ENCODE assay signal across 29 cellular contexts in the genomic region with DNA sequence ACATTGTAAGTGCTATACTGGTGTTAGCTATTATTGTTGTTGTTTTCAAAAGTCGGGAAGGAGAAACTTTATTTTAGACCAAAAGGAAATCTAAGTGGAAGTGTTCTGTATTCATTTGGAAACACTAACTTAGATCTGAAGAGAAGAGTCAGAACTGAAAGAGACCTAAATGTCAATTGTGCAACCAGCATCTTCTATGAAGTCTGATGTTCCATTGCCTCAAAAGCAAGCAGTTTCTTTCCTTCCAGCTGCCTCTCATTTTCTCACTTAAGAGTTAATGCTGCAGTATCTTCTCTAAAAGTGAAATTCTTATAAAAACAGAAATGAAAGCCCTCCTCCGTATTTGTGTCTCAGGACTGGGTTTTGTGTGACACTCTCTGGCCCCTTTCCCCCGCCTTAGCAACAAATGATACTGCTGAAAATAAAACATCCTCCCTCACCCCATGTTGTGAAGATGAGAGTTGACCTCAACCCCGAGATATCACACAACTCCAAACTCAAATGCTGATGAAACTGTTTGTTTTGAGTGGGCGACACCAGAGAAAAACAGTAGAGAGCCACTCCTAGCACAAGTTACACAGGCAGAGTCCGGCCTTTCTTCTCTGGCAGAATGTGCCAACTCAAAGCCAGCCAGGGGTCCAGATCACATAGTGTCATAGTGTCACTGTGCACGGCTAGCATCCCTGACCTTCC. TPM values are rescaled to one million over a fixed set of nuclear protein-coding genes. Genes with fewer than 3 reads are reported as not detected.
DNase-seq lines count a peak whose midpoint lies in the region; ATAC-seq, FAIRE-seq and TF ChIP-seq lines count a peak whose summit lies in the region.
"Had no signal": no experiment of that assay in that cellular context is flagged by ENCODE, and none has a peak within 500 bp of the region (broad histone marks: within the 10 kb centered on the region; RNA-seq: fewer than 3 reads in every experiment).

No MANE protein-coding gene starts in this region.

- no peaks in the 10 kb centered on the region for H3K9me3 Mint-ChIP-seq in stimulated activated naive CD8-positive, alpha-beta T cell treated with anti-CD3 and anti-CD28 coated beads, Interleukin-15, amount 100 ng/mL, for 72 hours
- no peaks in the 10 kb centered on the region for H3K9me3 Mint-ChIP-seq in activated T-helper 2 cell treated with anti-CD3 and anti-CD28 coated beads, Interferon-gamma antibody, Interleukin-2, Interleukin-4, amounts not matched to agents 10 μg/mL and 5 μg/mL and 100 μg/mL, durations not matched to agents 14 hours and 24 hours and 36 hours
- H3K9me3 Mint-ChIP-seq in type B pancreatic cell: no peaks in the 10 kb centered on the region
- H3K9me3 Mint-ChIP-seq: activated naive CD8-positive, alpha-beta T cell treated with anti-CD3 and anti-CD28 coated beads, Interleukin-2, amount 10 ng/mL, durations not matched to agents 7 days and 5 days had no signal

- TF ChIP-seq POLR2A in HepG2 (IDR thresholded peaks at IDR 0.05; ENCODE audit: insufficient read depth in 1 of 2, low read depth in 2 of 2, low read length in 2 of 2): no peak
- TF ChIP-seq POLR2A in stomach (IDR thresholded peaks at IDR 0.05): no peak

- H3K79me2 ChIP-seq in HepG2 (ENCODE audit: insufficient read depth, low read length): no peaks in the 10 kb centered on the region

- TF ChIP-seq CTCF in HepG2 (CRISPR knock-in tag; IDR thresholded peaks at IDR 0.05) (no peak), type B pancreatic cell (conservative IDR thresholded peaks at IDR 0.05) (no peak), stomach (IDR thresholded peaks at IDR 0.05) (no peak)

- H3K36me3 ChIP-seq in HepG2 (replicated peaks in 1 of 2; ENCODE audit: control insufficient read depth in 1 of 2, insufficient read depth in 2 of 2, low read length in 2 of 2) (no peaks in the 10 kb centered on the region), stomach (no peaks in the 10 kb centered on the region)
- H3K36me3 ChIP-seq: BLaER1 treated with 17β-estradiol and CSF1 and Interleukin-3, amounts not matched to agents 10 nM and 100 nM; HAP-1; left ventricle myocardium inferior; thyroid gland; WERI-Rb-1 had no signal

- intact Hi-C loops in activated T-helper 2 cell treated with anti-CD3 and anti-CD28 coated beads, Interferon-gamma antibody, Interleukin-2, Interleukin-4, amounts not matched to agents 10 μg/mL and 5 μg/mL and 100 μg/mL, durations not matched to agents 14 hours and 24 hours and 36 hours (cut with micrococcal nuclease): no loop called here
- intact Hi-C loops in HepG2 (cut with micrococcal nuclease; ENCODE audit: unreplicated experiment) (no loop called here), stomach (cut with DNase I; ENCODE audit: low total_unique reads) (no loop called here)

- no peak for TF ChIP-seq RAD21 in HepG2 (CRISPR knock-in tag; IDR thresholded peaks at IDR 0.05)

- DNase-seq in stimulated activated naive CD8-positive, alpha-beta T cell treated with anti-CD3 and anti-CD28 coated beads, Interleukin-15, amount 100 ng/mL, for 72 hours: no peak
- no peak for DNase-seq in stimulated activated naive CD8-positive, alpha-beta T cell treated with anti-CD3 and anti-CD28 coated beads, Interleukin-15, Interleukin-2, amounts not matched to agents 100 U/mL and 50 U/mL, for 24 hours
- DNase-seq in activated T-helper 2 cell treated with anti-CD3 and anti-CD28 coated beads, Interferon-gamma antibody, Interleukin-2, Interleukin-4, amounts not matched to agents 10 μg/mL and 5 μg/mL and 100 μg/mL, durations not matched to agents 14 hours and 24 hours and 36 hours (ENCODE audit: low spot score): no peak
- DNase-seq in HepG2 (ENCODE audit: low spot score): no peak
- DNase-seq in type B pancreatic cell (ENCODE audit: extremely low spot score, unreplicated experiment): no peak
- DNase-seq in COLO668 (lab: John Stamatoyannopoulos, UW; ENCODE audit: unreplicated experiment): no peak
- DNase-seq in stomach: no peak
- DNase-seq: activated CD8-positive, alpha-beta memory T cell treated with anti-CD3 and anti-CD28 coated beads for 24 hours; activated naive CD8-positive, alpha-beta T cell treated with anti-CD3 and anti-CD28 coated beads, Interleukin-2, amount 10 ng/mL, durations not matched to agents 7 days and 5 days; activated T-cell treated with anti-CD3 and anti-CD28 coated beads, Interleukin-2, amount 50 U/mL, for 48 hours; body of pancreas; head of caudate nucleus; left ventricle myocardium inferior; mucosa of descending colon; NCI-H1092; NCI-H2029; occipital lobe; T-helper 17 cell; thyroid gland; WERI-Rb-1 had no signal

- H3K27me3 Mint-ChIP-seq in stimulated activated naive CD8-positive, alpha-beta T cell treated with anti-CD3 and anti-CD28 coated beads, Interleukin-15, amount 100 ng/mL, for 72 hours: peaks cover 7% of the 10 kb centered on the region
- no peaks in the 10 kb centered on the region for H3K27me3 Mint-ChIP-seq in activated T-helper 2 cell treated with anti-CD3 and anti-CD28 coated beads, Interferon-gamma antibody, Interleukin-2, Interleukin-4, amounts not matched to agents 10 μg/mL and 5 μg/mL and 100 μg/mL, durations not matched to agents 14 hours and 24 hours and 36 hours (ENCODE audit: low read depth)
- peaks cover 4% of the 10 kb centered on the region for H3K27me3 Mint-ChIP-seq in type B pancreatic cell

- H3K4me1 ChIP-seq in HepG2 (ENCODE audit: insufficient read depth, low read length): no peaks in the 10 kb centered on the region
- no peaks in the 10 kb centered on the region for H3K4me1 ChIP-seq in stomach
- H3K4me1 ChIP-seq: body of pancreas, HAP-1, left ventricle myocardium inferior, thyroid gland had no signal

- H4K20me1 ChIP-seq in HepG2 (ENCODE audit: insufficient read depth, low read length): no peaks in the 10 kb centered on the region
- H4K20me1 ChIP-seq: BLaER1 treated with 17β-estradiol and CSF1 and Interleukin-3, amounts not matched to agents 10 nM and 100 nM had no signal

- no peak overlapping the region for H3K4me2 ChIP-seq in HepG2 (ENCODE audit: low read depth, low read length)

- CTCF ChIA-PET in HepG2 (lab: Yijun Ruan, JAX; ENCODE audit: low intra/inter-chr PET ratio, low total read pairs): no interaction called here

- peaks cover 7% of the 10 kb centered on the region for H3K4me1 Mint-ChIP-seq in stimulated activated naive CD8-positive, alpha-beta T cell treated with anti-CD3 and anti-CD28 coated beads, Interleukin-15, amount 100 ng/mL, for 72 hours
- H3K4me1 Mint-ChIP-seq in activated T-helper 2 cell treated with anti-CD3 and anti-CD28 coated beads, Interferon-gamma antibody, Interleukin-2, Interleukin-4, amounts not matched to agents 10 μg/mL and 5 μg/mL and 100 μg/mL, durations not matched to agents 14 hours and 24 hours and 36 hours (ENCODE audit: low read depth): peaks cover 5% of the 10 kb centered on the region
- peaks cover 12% of the 10 kb centered on the region for H3K4me1 Mint-ChIP-seq in type B pancreatic cell (ENCODE audit: unreplicated experiment)

- no peaks in the 10 kb centered on the region for H3K9me3 ChIP-seq in HepG2 (ENCODE audit: low read length)
- no peaks in the 10 kb centered on the region for H3K9me3 ChIP-seq in stomach
- H3K9me3 ChIP-seq: BLaER1 treated with 17β-estradiol and CSF1 and Interleukin-3, amounts not matched to agents 10 nM and 100 nM; body of pancreas; HAP-1; left ventricle myocardium inferior; mucosa of descending colon; thyroid gland had no signal

- ATAC-seq in stimulated activated naive CD8-positive, alpha-beta T cell treated with anti-CD3 and anti-CD28 coated beads, Interleukin-15, amount 100 ng/mL, for 72 hours: no peak
- no peak for ATAC-seq in stimulated activated naive CD8-positive, alpha-beta T cell treated with anti-CD3 and anti-CD28 coated beads, Interleukin-15, Interleukin-2, amounts not matched to agents 100 U/mL and 50 U/mL, for 24 hours
- ATAC-seq in HepG2: peak; percentile 52; the same call in 2 of the 3 replicates
- no peak for ATAC-seq in GM19023 (IDR thresholded peaks at IDR 0.05; ENCODE audit: unreplicated experiment)
- ATAC-seq: body of pancreas, mucosa of descending colon, sciatic nerve, T-helper 17 cell had no signal

- WGBS in HepG2 (ENCODE audit: low lambda C conversion rate): 34% methylated on average over 6 of the region's 7 CpGs
- 64 to 79% (median 69%) methylated on average over 7 of the region's 7 CpGs for WGBS in stomach, 5 donors

- in situ Hi-C loops in HepG2 (cut with HindIII; ENCODE audit: extremely low pct_ligation_motif_present, low pct_unique_long_range_greater_than_20kb): no loop called here

- H3K27me3 ChIP-seq in HepG2 (ENCODE audit: control insufficient read depth in 1 of 2, insufficient read depth in 2 of 2, low read length in 2 of 2) (peaks cover 0 to 8% of the 10 kb centered on the region in 2 experiments; a peak in 2 of 5 replicates), stomach (no peaks in the 10 kb centered on the region)
- H3K27me3 ChIP-seq: BLaER1 treated with 17β-estradiol and CSF1 and Interleukin-3, amounts not matched to agents 10 nM and 100 nM; body of pancreas; thyroid gland had no signal

- no peak overlapping the region for H3K9ac ChIP-seq in HepG2 (ENCODE audit: insufficient read depth, low read depth, low read length)
- H3K9ac ChIP-seq: BLaER1 treated with 17β-estradiol and CSF1 and Interleukin-3, amounts not matched to agents 10 nM and 100 nM had no signal

- BruUV-seq in HepG2 (replicated peaks; lab: Mats Ljungman, UMichigan): no TSS peak

- no peak for FAIRE-seq in HepG2 (lab: Jason Lieb, UNC)
- FAIRE-seq: colon, D721Med, endothelial cell of umbilical vein had no signal

- POLR2A ChIA-PET in HepG2 (lab: Yijun Ruan, JAX): no interaction called here

- H3K4me3 ChIP-seq in HepG2 (replicated peaks in 1 of 3; ENCODE audit: insufficient read depth in 1 of 3, low read depth in 2 of 3, low read length in 3 of 3) (no peak overlapping the region), stomach (no peak overlapping the region)
- H3K4me3 ChIP-seq: BLaER1 treated with 17β-estradiol and CSF1 and Interleukin-3, amounts not matched to agents 10 nM and 100 nM; body of pancreas; HAP-1; left ventricle myocardium inferior; mucosa of descending colon; thyroid gland had no signal

- H3K4me3 Mint-ChIP-seq in stimulated activated naive CD8-positive, alpha-beta T cell treated with anti-CD3 and anti-CD28 coated beads, Interleukin-15, amount 100 ng/mL, for 72 hours: no peak overlapping the region
- H3K4me3 Mint-ChIP-seq in activated T-helper 2 cell treated with anti-CD3 and anti-CD28 coated beads, Interferon-gamma antibody, Interleukin-2, Interleukin-4, amounts not matched to agents 10 μg/mL and 5 μg/mL and 100 μg/mL, durations not matched to agents 14 hours and 24 hours and 36 hours (ENCODE audit: low read depth): no peak overlapping the region
- H3K4me3 Mint-ChIP-seq in type B pancreatic cell: no peak overlapping the region
- H3K4me3 Mint-ChIP-seq: activated naive CD8-positive, alpha-beta T cell treated with anti-CD3 and anti-CD28 coated beads, Interleukin-2, amount 10 ng/mL, durations not matched to agents 7 days and 5 days; T-helper 17 cell had no signal

- H3K27ac Mint-ChIP-seq in stimulated activated naive CD8-positive, alpha-beta T cell treated with anti-CD3 and anti-CD28 coated beads, Interleukin-15, amount 100 ng/mL, for 72 hours: peak overlapping the region; percentile 3 to 81
- H3K27ac Mint-ChIP-seq in activated T-helper 2 cell treated with anti-CD3 and anti-CD28 coated beads, Interferon-gamma antibody, Interleukin-2, Interleukin-4, amounts not matched to agents 10 μg/mL and 5 μg/mL and 100 μg/mL, durations not matched to agents 14 hours and 24 hours and 36 hours: peak overlapping the region; percentile 40
- peak overlapping the region; percentile 36 for H3K27ac Mint-ChIP-seq in type B pancreatic cell
- H3K27ac Mint-ChIP-seq: activated naive CD8-positive, alpha-beta T cell treated with anti-CD3 and anti-CD28 coated beads, Interleukin-2, amount 10 ng/mL, durations not matched to agents 7 days and 5 days; T-helper 17 cell had no signal

- H3K27ac ChIP-seq in HepG2 (ENCODE audit: extremely low read length, insufficient read depth, low read length) (no peak overlapping the region), stomach (no peak overlapping the region)
- H3K27ac ChIP-seq: BLaER1 treated with 17β-estradiol and CSF1 and Interleukin-3, amounts not matched to agents 10 nM and 100 nM; body of pancreas; left ventricle myocardium inferior; thyroid gland; WERI-Rb-1 had no signal

- H3K36me3 Mint-ChIP-seq in activated T-helper 2 cell treated with anti-CD3 and anti-CD28 coated beads, Interferon-gamma antibody, Interleukin-2, Interleukin-4, amounts not matched to agents 10 μg/mL and 5 μg/mL and 100 μg/mL, durations not matched to agents 14 hours and 24 hours and 36 hours (ENCODE audit: low read depth): no peaks in the 10 kb centered on the region
- H3K36me3 Mint-ChIP-seq in type B pancreatic cell: no peaks in the 10 kb centered on the region
- H3K36me3 Mint-ChIP-seq: activated naive CD8-positive, alpha-beta T cell treated with anti-CD3 and anti-CD28 coated beads, Interleukin-2, amount 10 ng/mL, durations not matched to agents 7 days and 5 days had no signal

- no peak overlapping the region for H2AFZ ChIP-seq in HepG2 (ENCODE audit: low read length)

- TF ChIP-seq EP300 in HepG2 (IDR thresholded peaks at IDR 0.05; ENCODE audit: low read depth in 2 of 2, low read length in 2 of 2) (no peak), HepG2 (CRISPR knock-in tag; IDR thresholded peaks at IDR 0.05; ENCODE audit: borderline replicate concordance) (no peak), stomach (IDR thresholded peaks at IDR 0.05) (no peak)

RNA-seq across cellular contexts. Expression of gene GLDN, which starts 48.9 kb away (rescaled TPM):
- 0.34 and 0.62 TPM in 2 replicates for total RNA-seq in activated T-helper 2 cell treated with anti-CD3 and anti-CD28 coated beads, Interferon-gamma antibody, Interleukin-2, Interleukin-4, amounts not matched to agents 10 μg/mL and 5 μg/mL and 100 μg/mL, durations not matched to agents 14 hours and 24 hours and 36 hours
- total RNA-seq in HepG2 (2016; rRNA removed; fragmentation: Illumina TruSeq; extraction: Trizol) (0.59 and 0.86 TPM in 2 replicates), type B pancreatic cell (ENCODE audit: low replicate concordance) (0.52 and 0.68 TPM in 2 replicates), stomach (1 to 10 TPM in 4 of 5 donors, not detected in 1; 1.7 to 8.7 (median 2.1) TPM)
- total RNA-seq in HepG2 (2016; cell fraction: cytosol; rRNA removed; fragmentation: Illumina TruSeq; extraction: Trizol; ENCODE audit: low read depth): 0.10 TPM in 1 of 2 replicates, not detected in the other
- total RNA-seq in HepG2 (2016; cell fraction: insoluble cytoplasmic fraction; rRNA removed; fragmentation: Illumina TruSeq; extraction: Trizol): 0.82 and 0.89 TPM in 2 replicates
- total RNA-seq in HepG2 (2016; cell fraction: membrane; rRNA removed; fragmentation: Illumina TruSeq; extraction: Trizol): 0.31 and 0.37 TPM in 2 replicates
- 1.6 and 2.0 TPM in 2 replicates for total RNA-seq in HepG2 (2016; cell fraction: nucleus; rRNA removed; fragmentation: Illumina TruSeq; extraction: Trizol)
- polyA plus RNA-seq in HepG2 (2011; rRNA removed) (1.0 and 1.5 TPM in 2 replicates), stomach (under 1 TPM; 0.23 to 0.50 (median 0.31) TPM)
- 0.38 and 0.44 TPM in 2 replicates for polyA plus RNA-seq in HepG2 (2011; cell fraction: cytosol; rRNA removed)
- 2.3 and 2.8 TPM in 2 replicates for polyA plus RNA-seq in HepG2 (2011; cell fraction: nucleus; rRNA removed)
- 1.0 and 1.7 TPM in 2 replicates for polyA plus RNA-seq in HepG2 (2012)
- polyA plus RNA-seq in HepG2 (2016; cell fraction: cytosol; fragmentation: Illumina TruSeq; extraction: Trizol; ENCODE audit: low read depth): 0.06 TPM in 1 of 2 replicates, not detected in the other
- 0.37 TPM in 2 replicates for polyA plus RNA-seq in HepG2 (2016; cell fraction: insoluble cytoplasmic fraction; fragmentation: Illumina TruSeq; extraction: Trizol; ENCODE audit: low read depth)
- 0.20 and 0.24 TPM in 2 replicates for polyA plus RNA-seq in HepG2 (2016; cell fraction: membrane; fragmentation: Illumina TruSeq; extraction: Trizol; ENCODE audit: low read depth)
- 2.0 and 2.3 TPM in 2 replicates for polyA plus RNA-seq in HepG2 (2016; cell fraction: nucleus; fragmentation: Illumina TruSeq; extraction: Trizol; ENCODE audit: insufficient read depth, low read depth)
- polyA minus RNA-seq in HepG2 (2011; rRNA and poly(A)+ RNA removed; ENCODE audit: low replicate concordance): 1.5 TPM in 1 of 2 replicates, not detected in the other
- 0.26 and 0.49 TPM in 2 replicates for polyA minus RNA-seq in HepG2 (2011; cell fraction: cytosol; rRNA and poly(A)+ RNA removed)
- 4.9 and 5.5 TPM in 2 replicates for polyA minus RNA-seq in HepG2 (2011; cell fraction: nucleus; rRNA and poly(A)+ RNA removed)
- total RNA-seq: activated naive CD8-positive, alpha-beta T cell treated with anti-CD3 and anti-CD28 coated beads, Interleukin-2, amount 10 ng/mL, durations not matched to agents 7 days and 5 days; endothelial cell of umbilical vein; LHCN-M2 had no signal
- polyA plus RNA-seq: endothelial cell of umbilical vein had no signal

RNA-seq across cellular contexts. Expression of gene CYP19A1, which starts 52.0 kb away (rescaled TPM):
- 1.5 and 2.3 TPM in 2 replicates for total RNA-seq in activated T-helper 2 cell treated with anti-CD3 and anti-CD28 coated beads, Interferon-gamma antibody, Interleukin-2, Interleukin-4, amounts not matched to agents 10 μg/mL and 5 μg/mL and 100 μg/mL, durations not matched to agents 14 hours and 24 hours and 36 hours
- total RNA-seq in HepG2 (2016; rRNA removed; fragmentation: Illumina TruSeq; extraction: Trizol) (9.1 and 10.9 TPM in 2 replicates), type B pancreatic cell (ENCODE audit: low replicate concordance) (0.95 and 1.3 TPM in 2 replicates), stomach (under 1 TPM in 1 of 5 donors, not detected in 4; 0.18 TPM)
- total RNA-seq in HepG2 (2016; cell fraction: cytosol; rRNA removed; fragmentation: Illumina TruSeq; extraction: Trizol; ENCODE audit: low read depth): 1.5 and 2.4 TPM in 2 replicates
- 9.6 and 9.7 TPM in 2 replicates for total RNA-seq in HepG2 (2016; cell fraction: insoluble cytoplasmic fraction; rRNA removed; fragmentation: Illumina TruSeq; extraction: Trizol)
- 6.7 and 9.2 TPM in 2 replicates for total RNA-seq in HepG2 (2016; cell fraction: membrane; rRNA removed; fragmentation: Illumina TruSeq; extraction: Trizol)
- total RNA-seq in HepG2 (2016; cell fraction: nucleus; rRNA removed; fragmentation: Illumina TruSeq; extraction: Trizol): 13.6 and 15.6 TPM in 2 replicates
- polyA plus RNA-seq in HepG2 (2011; rRNA removed) (23.0 and 23.9 TPM in 2 replicates), stomach (1 to 10 TPM in 1 of 3 donors, under 1 TPM in 1, not detected in 1; 0.35 to 2.7 TPM)
- polyA plus RNA-seq in HepG2 (2011; cell fraction: cytosol; rRNA removed): 28.9 and 50.2 TPM in 2 replicates
- polyA plus RNA-seq in HepG2 (2011; cell fraction: nucleus; rRNA removed): 15.5 and 19.9 TPM in 2 replicates
- 25.6 and 28.5 TPM in 2 replicates for polyA plus RNA-seq in HepG2 (2012)
- 2.6 and 3.1 TPM in 2 replicates for polyA plus RNA-seq in HepG2 (2016; cell fraction: cytosol; fragmentation: Illumina TruSeq; extraction: Trizol; ENCODE audit: low read depth)
- polyA plus RNA-seq in HepG2 (2016; cell fraction: insoluble cytoplasmic fraction; fragmentation: Illumina TruSeq; extraction: Trizol; ENCODE audit: low read depth): 4.9 and 8.2 TPM in 2 replicates
- 2.7 and 2.9 TPM in 2 replicates for polyA plus RNA-seq in HepG2 (2016; cell fraction: membrane; fragmentation: Illumina TruSeq; extraction: Trizol; ENCODE audit: low read depth)
- 8.2 and 8.3 TPM in 2 replicates for polyA plus RNA-seq in HepG2 (2016; cell fraction: nucleus; fragmentation: Illumina TruSeq; extraction: Trizol; ENCODE audit: insufficient read depth, low read depth)
- 67.8 TPM in 1 of 2 replicates, not detected in the other for polyA minus RNA-seq in HepG2 (2011; rRNA and poly(A)+ RNA removed; ENCODE audit: low replicate concordance)
- 24.8 and 37.2 TPM in 2 replicates for polyA minus RNA-seq in HepG2 (2011; cell fraction: cytosol; rRNA and poly(A)+ RNA removed)
- polyA minus RNA-seq in HepG2 (2011; cell fraction: nucleus; rRNA and poly(A)+ RNA removed): 31.2 and 42.5 TPM in 2 replicates
- total RNA-seq: activated naive CD8-positive, alpha-beta T cell treated with anti-CD3 and anti-CD28 coated beads, Interleukin-2, amount 10 ng/mL, durations not matched to agents 7 days and 5 days; endothelial cell of umbilical vein; HT-29 had no signal
- polyA plus RNA-seq: endothelial cell of umbilical vein had no signal
